Comparison of ENCODE assay signal across 8 cellular contexts in the genomic region with DNA sequence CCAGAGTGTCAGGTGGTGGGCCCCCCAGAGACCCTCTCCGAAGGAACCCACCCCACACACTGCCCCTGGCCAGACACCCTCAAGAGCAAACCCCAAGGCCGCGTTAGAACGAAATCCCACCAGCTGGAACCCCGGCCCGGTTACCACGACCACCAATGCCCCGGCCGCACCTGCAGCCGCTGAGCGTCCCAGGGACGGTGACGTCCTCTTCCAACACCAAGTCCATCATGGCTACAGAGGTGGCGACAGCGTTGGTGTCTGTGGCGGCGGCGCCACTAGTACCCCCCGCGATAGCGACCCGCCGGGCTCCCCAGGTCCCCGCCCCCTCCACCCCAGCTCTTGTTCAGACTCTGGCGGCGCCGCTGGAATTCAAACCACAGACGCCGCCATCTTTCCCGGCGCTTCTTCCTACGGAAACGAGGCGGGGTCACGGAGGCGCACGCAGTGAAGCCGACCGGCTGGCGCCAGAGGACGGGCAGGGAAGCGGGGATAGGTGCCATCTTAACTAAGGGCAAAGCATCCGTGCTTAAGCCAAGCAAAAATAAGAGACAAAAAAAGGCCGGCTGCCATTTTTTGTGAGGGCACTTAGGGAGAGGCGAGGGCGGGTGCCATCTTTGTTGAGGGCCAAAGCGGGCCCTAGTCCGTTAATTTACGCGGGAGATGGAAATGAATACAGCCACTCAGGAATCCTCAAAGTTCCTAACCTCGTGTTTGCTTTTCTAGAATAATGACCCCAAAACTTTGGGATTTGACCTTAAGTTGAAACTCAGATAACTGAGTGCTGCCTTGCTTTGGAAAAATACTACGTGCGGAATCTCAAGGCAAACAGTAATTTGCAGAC. TPM values are rescaled to one million over a fixed set of nuclear protein-coding genes. Genes with fewer than 3 reads are reported as not detected.
DNase-seq lines count a peak whose midpoint lies in the region; ATAC-seq, FAIRE-seq and TF ChIP-seq lines count a peak whose summit lies in the region.

TSS of gene CDK5RAP2 (minus strand) at position 418 of the 841 bp plus-strand sequence. CDS start at position 229, 189 bp downstream.

- peak within 1 kb of the TSS; percentile 97 for H3K4me2 ChIP-seq in Loucy (ENCODE audit: low read depth, low read length, poor library complexity, severe bottlenecking)

- H3K4me1 ChIP-seq in Loucy (ENCODE audit: insufficient read depth, low read length, poor library complexity, severe bottlenecking): peaks cover 62% of the 10 kb centered on the region

- H3F3A ChIP-seq in Loucy (ENCODE audit: low read depth): no peaks in the 10 kb centered on the region

- peaks cover 54% of the 10 kb centered on the region for H3K79me2 ChIP-seq in Loucy (ENCODE audit: insufficient read depth, low read length)

- peak within 1 kb of the TSS; percentile 100 for H3K4me3 ChIP-seq in Loucy (ENCODE audit: low read length, poor library complexity, severe bottlenecking)

- H3K4me3 Mint-ChIP-seq in natural killer cell: peak within 1 kb of the TSS; percentile 96

- H3K27ac Mint-ChIP-seq in natural killer cell: peak within 1 kb of the TSS; percentile 92 to 95

- intact Hi-C loops in natural killer cell (cut with micrococcal nuclease): loop anchor here (2.0 kb wide), 1 partner anchor 135 kb away; the partner anchor contains the start of gene MEGF9

- peak within 1 kb of the TSS; percentile 100 for H2AFZ ChIP-seq in Loucy (ENCODE audit: low read length)

- peak within 1 kb of the TSS; percentile 99 for H3K9ac ChIP-seq in Loucy (ENCODE audit: low read depth, low read length, poor library complexity, severe bottlenecking)

- no peaks in the 10 kb centered on the region for H3K9me3 Mint-ChIP-seq in natural killer cell

- TF ChIP-seq POLR2A in H54 (IDR thresholded peaks at IDR 0.05; ENCODE audit: low read depth, low read length) (0 out of 2 replicates have a peak, but pooled peaks have one; percentile 34), Raji (IDR thresholded peaks at IDR 0.05; ENCODE audit: insufficient read depth, low read depth, low read length) (peak; percentile 48)

- peak; percentile 98 for DNase-seq in EL
- DNase-seq in H54 (ENCODE audit: insufficient read length, low spot score): peak; percentile 97
- peak; percentile 85 for DNase-seq in activated T-helper 9 cell treated with anti-CD3 and anti-CD28 coated beads, Interleukin-2, amount 50 U/mL, for 16 hours (ENCODE audit: low read depth)
- DNase-seq in fibroblast of peridontal ligament (ENCODE audit: extremely low read depth): peak; percentile 98
- peak; percentile 85 for DNase-seq in natural killer cell
- peak; percentile 93 for DNase-seq in stimulated activated naive CD4-positive, alpha-beta T cell treated with Interleukin-2 at 50 U/mL for 16 hours (lab: John Stamatoyannopoulos, UW)

- no peaks in the 10 kb centered on the region for H3K36me3 ChIP-seq in Loucy (ENCODE audit: insufficient read depth, low read length)

- H3K36me3 Mint-ChIP-seq in natural killer cell: no peaks in the 10 kb centered on the region

- H4K20me1 ChIP-seq in Loucy (ENCODE audit: insufficient read depth, low read length, poor library complexity, severe bottlenecking): peaks cover 24% of the 10 kb centered on the region

- no peaks in the 10 kb centered on the region for H3K27me3 ChIP-seq in Loucy (ENCODE audit: insufficient read depth, low read length, poor library complexity, severe bottlenecking)

- no peaks in the 10 kb centered on the region for H3K27me3 Mint-ChIP-seq in natural killer cell (ENCODE audit: low read depth in 2 of 2)

- TF ChIP-seq CTCF in Loucy (conservative IDR thresholded peaks at IDR 0.05; ENCODE audit: low read length) (no peak), natural killer cell (IDR thresholded peaks at IDR 0.05) (no peak)

- ATAC-seq in natural killer cell: peak; percentile 96 to 98 (median 97)

- no peaks in the 10 kb centered on the region for H3K9me3 ChIP-seq in Loucy (ENCODE audit: insufficient read depth, low read depth, low read length)

- peaks cover 29 to 44% of the 10 kb centered on the region in 2 donors for H3K4me1 Mint-ChIP-seq in natural killer cell

- no peaks in the 10 kb centered on the region for H3K9me2 ChIP-seq in Loucy (replicated peaks; ENCODE audit: low read depth, low read length)

- peak; percentile 86 for FAIRE-seq in H54 (lab: Jason Lieb, UNC)

RNA-seq across cellular contexts. Expression of gene CDK5RAP2, which starts in this region (rescaled TPM):
- 10 to 100 TPM; 81.5 to 95.7 (median 82.4) TPM for total RNA-seq in natural killer cell

Comparison
In these comparisons a context has a peak if more than half of its experiments do, and no peak if none do; other contexts are left out.
1. Peak in every context shown above with its lines: DNase-seq, ATAC-seq and H3K4me3 ChIP-seq.